In genomic region chr22:43262990-43263644, GRCh38 we compare ENCODE assay signal across 9 cellular contexts.
DNase-seq lines count a peak whose midpoint lies in the region; ATAC-seq and TF ChIP-seq lines count a peak whose summit lies in the region.
"Had no signal": no experiment of that assay in that cellular context is flagged by ENCODE, and none has a peak within 500 bp of the region (broad histone marks: within the 10 kb centered on the region; RNA-seq: fewer than 3 reads in every experiment).

No MANE protein-coding gene starts in this region.

- H3K4me3 ChIP-seq in aorta (ENCODE audit: low read length in 2 of 2), result no peak overlapping the region
- H3K4me3 ChIP-seq: lung had no signal

- H3K27me3 Mint-ChIP-seq in immature natural killer cell (ENCODE audit: low read depth in 3 of 3) (peaks cover 4 to 19% (median 8%) of the 10 kb centered on the region in 3 donors), type B pancreatic cell (peaks cover 13% of the 10 kb centered on the region)

- H3K4me1 ChIP-seq in aorta (ENCODE audit: control insufficient read depth in 1 of 2, insufficient read depth in 2 of 2, low read length in 2 of 2), result no peaks in the 10 kb centered on the region

- H3K4me1 Mint-ChIP-seq in immature natural killer cell (peaks cover 72 to 75% of the 10 kb centered on the region in 2 donors), type B pancreatic cell (ENCODE audit: unreplicated experiment) (peaks cover 31% of the 10 kb centered on the region)

- DNase-seq in 8988T (peak; percentile 48), HPDE6-E6E7 (ENCODE audit: extremely low spot score) (peak; percentile 19), immature natural killer cell (peak; percentile 73 to 79 (median 75)), type B pancreatic cell (ENCODE audit: extremely low spot score, unreplicated experiment) (no peak), cerebellar nuclear complex (lab: John Stamatoyannopoulos, UW) (no peak), aorta (no peak)
- DNase-seq in activated CD8-positive, alpha-beta memory T cell treated with anti-CD3 and anti-CD28 coated beads for 24 hours, result peak; percentile 75

- no peaks in the 10 kb centered on the region for H3K9me3 ChIP-seq in aorta (ENCODE audit: control insufficient read depth, low read length)

- no peak overlapping the region for H3K27ac ChIP-seq in aorta (ENCODE audit: low read depth in 1 of 2, low read length in 2 of 2)

- no peaks in the 10 kb centered on the region for H3K9me3 Mint-ChIP-seq in immature natural killer cell
- no peaks in the 10 kb centered on the region for H3K9me3 Mint-ChIP-seq in type B pancreatic cell

- TF ChIP-seq CTCF in type B pancreatic cell (conservative IDR thresholded peaks at IDR 0.05), result no peak

- intact Hi-C loops in aorta (cut with DNase I), result no loop called here

- H3K27me3 ChIP-seq in aorta (ENCODE audit: control insufficient read depth in 1 of 2, insufficient read depth in 2 of 2, low read length in 1 of 2), result no peaks in the 10 kb centered on the region

- ATAC-seq in GM18870 (IDR thresholded peaks at IDR 0.05; ENCODE audit: unreplicated experiment), result no peak
- ATAC-seq in aorta (ENCODE audit: low FRiP score), result no peak

- H3K36me3 Mint-ChIP-seq in immature natural killer cell (peaks cover 0 to 4% (median 0%) of the 10 kb centered on the region in 3 donors), type B pancreatic cell (peaks cover 4% of the 10 kb centered on the region)

- H3K27ac Mint-ChIP-seq in immature natural killer cell, result peak overlapping the region; percentile 97 to 99 (median 98)
- peak overlapping the region; percentile 97 for H3K27ac Mint-ChIP-seq in type B pancreatic cell

- peak overlapping the region; percentile 79 to 93 (median 84) for H3K4me3 Mint-ChIP-seq in immature natural killer cell
- peak overlapping the region; percentile 84 for H3K4me3 Mint-ChIP-seq in type B pancreatic cell

- H3K36me3 ChIP-seq in aorta (ENCODE audit: control insufficient read depth in 1 of 2, insufficient read depth in 2 of 2, low read length in 1 of 2), result no peaks in the 10 kb centered on the region

- 46 to 51% methylated on average over 19 of the region's 19 CpGs for WGBS in aorta, 2 donors

Comparison
In these comparisons a context has a peak if more than half of its experiments do, and no peak if none do; other contexts are left out.
1. DNase-seq: peak in 8988T (single experiment), HPDE6-E6E7 (single experiment), activated CD8-positive, alpha-beta memory T cell treated with anti-CD3 and anti-CD28 coated beads for 24 hours (single experiment) and immature natural killer cell (3 of 3); none in type B pancreatic cell (single experiment), cerebellar nuclear complex (0 of 2) and aorta (0 of 2).